38 cellular contexts compared by ENCODE assay signal in the genomic region with DNA sequence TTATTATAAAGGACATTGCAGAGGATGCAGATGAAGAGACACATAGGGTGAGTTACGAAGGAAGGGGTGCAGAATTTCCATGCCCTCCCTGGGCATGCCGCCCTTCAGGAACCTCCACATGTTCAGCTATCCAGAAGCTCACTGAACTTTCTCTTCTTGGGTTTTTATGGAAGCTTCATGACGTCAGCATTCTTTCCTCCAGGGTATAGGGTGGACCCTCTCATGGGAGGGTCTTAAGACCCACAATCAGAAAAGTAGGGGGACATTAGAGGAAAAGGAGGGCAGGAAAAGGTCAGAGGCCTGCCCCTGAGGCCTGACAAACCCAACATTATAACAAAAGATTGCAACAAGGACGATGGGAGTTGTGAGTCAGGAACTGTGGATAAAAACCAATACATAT. TPM values are rescaled to one million over a fixed set of nuclear protein-coding genes. Genes with fewer than 3 reads are reported as not detected.
"Had no signal": no experiment of that assay in that cellular context is flagged by ENCODE, and none has a peak within 500 bp of the region (broad histone marks: within the 10 kb centered on the region; RNA-seq: fewer than 3 reads in every experiment).

No MANE protein-coding gene starts in this region.

- H3K36me3 ChIP-seq: adrenal gland, ascending aorta, brain microvascular endothelial cell, breast epithelium, cardiac muscle cell had no signal

- DNase-seq: activated effector memory CD4-positive, alpha-beta T cell treated with anti-CD3 and anti-CD28 coated beads, Interleukin-2, amount 50 U/mL, for 16 hours; activated effector memory CD4-positive, alpha-beta T cell treated with Interleukin-2 at 50 U/mL for 16 hours; activated gamma-delta T cell; activated gamma-delta T cell treated with Interleukin-2 at 50 U/mL for 16 hours; activated naive CD4-positive, alpha-beta T cell; activated naive CD4-positive, alpha-beta T cell treated with anti-CD3 and anti-CD28 coated beads for 36 hours; activated naive CD4-positive, alpha-beta T cell treated with anti-CD3 and anti-CD28 coated beads, Interleukin-2, amount 10 ng/mL, durations not matched to agents 7 days and 5 days; activated naive CD4-positive, alpha-beta T cell treated with anti-CD3 and anti-CD28 coated beads, Interleukin-2, amount 50 U/mL, for 16 hours; activated naive CD4-positive, alpha-beta T cell treated with Interleukin-2 at 50 U/mL for 16 hours; activated naive CD8-positive, alpha-beta T cell treated with anti-CD3 and anti-CD28 coated beads for 36 hours; activated naive CD8-positive, alpha-beta T cell treated with anti-CD3 and anti-CD28 coated beads, Interleukin-2, amount 10 ng/mL, durations not matched to agents 7 days and 5 days; activated naive CD8-positive, alpha-beta T cell treated with anti-CD3 and anti-CD28 coated beads, Interleukin-2, amount 50 U/mL, for 24 hours; activated T-cell treated with anti-CD3 and anti-CD28 coated beads, Interleukin-2, amount 50 U/mL, for 1 hour; activated T-cell treated with anti-CD3 and anti-CD28 coated beads, Interleukin-2, amount 50 U/mL, for 24 hours; activated T-cell treated with anti-CD3 and anti-CD28 coated beads, Interleukin-2, amount 50 U/mL, for 4 hours; activated T-cell treated with anti-CD3 and anti-CD28 coated beads, Interleukin-2, amount 50 U/mL, for 48 hours; activated T-cell treated with anti-CD3 and anti-CD28 coated beads, Interleukin-2, amount 50 U/mL, for 72 hours; adrenal gland; amniotic stem cell; amygdala; anterior cingulate cortex; aorta; body of pancreas; brain microvascular endothelial cell; caudate nucleus; central memory CD4-positive, alpha-beta T cell; cerebellar nuclear complex had no signal

- H3K4me1 ChIP-seq: adrenal gland, ascending aorta, body of pancreas, breast epithelium had no signal

- H3K4me3 ChIP-seq: adrenal gland, ascending aorta, body of pancreas, breast epithelium, cardiac muscle cell had no signal

- H3K27ac ChIP-seq: adrenal gland, ascending aorta, body of pancreas, brain microvascular endothelial cell, breast epithelium, cardiac muscle cell had no signal

- FAIRE-seq: astrocyte, bronchial epithelial cell had no signal

- ATAC-seq: activated naive CD4-positive, alpha-beta T cell treated with anti-CD3 and anti-CD28 coated beads, Interleukin-2, amount 50 U/mL, for 72 hours; activated naive CD8-positive, alpha-beta T cell treated with anti-CD3 and anti-CD28 coated beads, Interleukin-2, amount 50 U/mL, for 24 hours; activated T-cell treated with anti-CD3 and anti-CD28 coated beads, Interleukin-2, amount 50 U/mL, for 4 hours; activated T-cell treated with anti-CD3 and anti-CD28 coated beads, Interleukin-2, amount 50 U/mL, for 72 hours; activated T-helper 17 cell treated with anti-CD3 and anti-CD28 coated beads, Interleukin-2, amount 50 U/mL, for 72 hours; body of pancreas had no signal

- H3K27me3 ChIP-seq: ascending aorta, body of pancreas, brain microvascular endothelial cell had no signal

- H3K9me3 ChIP-seq: adrenal gland, ascending aorta, body of pancreas, breast epithelium had no signal

RNA-seq across cellular contexts. Expression of a gene that starts 42.1 kb away (rescaled TPM):
- total RNA-seq: activated naive CD4-positive, alpha-beta T cell treated with anti-CD3 and anti-CD28 coated beads for 36 hours; activated naive CD4-positive, alpha-beta T cell treated with anti-CD3 and anti-CD28 coated beads, Interleukin-2, amount 50 U/mL, for 72 hours; activated naive CD8-positive, alpha-beta T cell treated with anti-CD3 and anti-CD28 coated beads for 36 hours; activated naive CD8-positive, alpha-beta T cell treated with anti-CD3 and anti-CD28 coated beads, Interleukin-2, amount 10 ng/mL, durations not matched to agents 7 days and 5 days; activated T-cell treated with anti-CD3 and anti-CD28 coated beads, Interleukin-2, amount 50 U/mL, for 72 hours; activated T-helper 1 cell treated with anti-CD3 and anti-CD28 coated beads, Interleukin-12 subunit alpha, Interleukin-12 subunit beta, Interleukin-2, Interleukin-4 antibody, amounts not matched to agents 30 ng/mL and 10 ng/mL and 1 ng/mL, durations not matched to agents 14 hours and 24 hours and 36 hours; activated T-helper 17 cell treated with anti-CD3 and anti-CD28 coated beads, Interleukin-2, amount 50 U/mL, for 72 hours; activated T-helper 2 cell treated with anti-CD3 and anti-CD28 coated beads, Interferon-gamma antibody, Interleukin-2, Interleukin-4, amounts not matched to agents 10 μg/mL and 5 μg/mL and 100 μg/mL, durations not matched to agents 14 hours and 24 hours and 36 hours; ascending aorta; astrocyte; body of pancreas; cardiac muscle cell; cerebellum; chondrocyte had no signal
- polyA plus RNA-seq: adrenal gland, aorta, cardiac muscle cell had no signal
